Comparison of ENCODE assay signal across 8 cellular contexts in the genomic region with DNA sequence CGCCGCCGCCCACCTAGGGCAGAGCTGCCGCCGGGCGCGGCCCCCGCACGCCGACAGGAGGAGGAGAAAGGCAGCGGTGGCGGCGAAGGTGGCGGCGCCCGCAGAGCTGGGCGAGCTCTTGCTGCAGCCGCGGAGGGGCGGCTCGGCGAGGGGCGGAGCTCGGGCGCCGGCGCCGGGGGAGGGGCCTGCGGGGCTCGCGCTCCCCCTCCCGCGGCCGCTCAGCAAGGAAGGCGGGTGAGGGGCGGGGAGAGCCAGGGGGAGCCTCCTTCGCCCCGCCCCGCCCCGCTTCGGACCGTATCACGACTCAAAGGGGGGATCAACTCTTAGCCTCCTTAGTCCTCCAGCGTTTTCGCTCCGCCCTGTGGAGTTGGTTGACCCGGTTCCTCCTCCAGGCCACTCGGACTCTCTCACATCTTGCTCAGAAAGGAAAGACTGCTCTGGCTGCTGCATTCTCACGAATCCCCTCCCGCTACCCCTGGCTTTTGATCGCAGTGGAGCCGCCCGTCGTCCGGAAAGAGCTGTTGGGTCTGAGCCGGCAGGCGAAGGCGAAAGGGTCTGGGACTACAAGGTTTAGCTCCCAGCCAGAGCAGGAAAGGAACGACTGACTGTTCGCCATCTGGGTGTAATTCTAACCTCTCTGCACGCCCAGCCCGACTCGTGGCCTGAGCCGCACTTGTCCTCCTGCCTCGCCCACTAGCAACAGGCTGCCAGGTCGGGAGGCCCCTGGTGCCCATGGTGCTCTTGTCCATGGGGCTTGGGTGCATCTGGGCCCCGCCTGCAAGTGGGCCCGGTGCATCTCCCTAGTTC. TPM values are rescaled to one million over a fixed set of nuclear protein-coding genes. Genes with fewer than 3 reads are reported as not detected.
DNase-seq lines count a peak whose midpoint lies in the region; ATAC-seq, FAIRE-seq and TF ChIP-seq lines count a peak whose summit lies in the region.

A gene (minus strand): TSS at position 120 of the 807 bp plus-strand sequence. CDS start 232 bp downstream, outside the sequence.

- ATAC-seq in activated T-helper 17 cell treated with anti-CD3 and anti-CD28 coated beads, Interleukin-2, amount 50 U/mL, for 72 hours (replicated peaks), result peak; percentile 86
- ATAC-seq in naive thymus-derived CD8-positive, alpha-beta T cell, result peak; percentile 83 to 84
- ATAC-seq in stimulated activated naive B cell treated with anti-CD40 and anti-IgM and Interleukin-4, amounts not matched to agents 10 μg/mL and 1 μg/mL and 100 μg/mL, for 72 hours (replicated peaks), result peak; percentile 79 to 84

- H3K4me1 Mint-ChIP-seq in activated T-helper 17 cell treated with anti-CD3 and anti-CD28 coated beads, Interleukin-2, amount 50 U/mL, for 72 hours, result peaks cover 25% of the 10 kb centered on the region
- peaks cover 36 to 54% (median 50%) of the 10 kb centered on the region in 4 donors for H3K4me1 Mint-ChIP-seq in naive thymus-derived CD8-positive, alpha-beta T cell
- H3K4me1 Mint-ChIP-seq in stimulated activated naive B cell treated with anti-CD40 and anti-IgM and Interleukin-4, amounts not matched to agents 10 μg/mL and 1 μg/mL and 100 μg/mL, for 72 hours, result peaks cover 25 to 44% of the 10 kb centered on the region in 2 donors

- POLR2A ChIA-PET in RWPE1 (lab: Yijun Ruan, JAX; ENCODE audit: low non-redundant PET), result interaction anchor here (0.8 kb wide), 1 partner anchor 15 kb away, joined by 3 read pairs; no protein-coding TSS in a partner anchor
- POLR2A ChIA-PET in naive thymus-derived CD8-positive, alpha-beta T cell (lab: Charles Lee), result interaction anchor here (1.0 to 5.9 kb wide), 23 partner anchors 11 to 159 kb away, joined by 3 to 120 read pairs (median 4); no protein-coding TSS in a partner anchor

- peak within 1 kb of the TSS; percentile 98 for H3K27ac Mint-ChIP-seq in activated T-helper 17 cell treated with anti-CD3 and anti-CD28 coated beads, Interleukin-2, amount 50 U/mL, for 72 hours
- peak within 1 kb of the TSS; percentile 96 to 100 (median 99) for H3K27ac Mint-ChIP-seq in naive thymus-derived CD8-positive, alpha-beta T cell
- peak within 1 kb of the TSS; percentile 100 for H3K27ac Mint-ChIP-seq in stimulated activated naive B cell treated with anti-CD40 and anti-IgM and Interleukin-4, amounts not matched to agents 10 μg/mL and 1 μg/mL and 100 μg/mL, for 72 hours

- FAIRE-seq in H54 (lab: Jason Lieb, UNC), result no peak

- no peaks in the 10 kb centered on the region for H3K27me3 Mint-ChIP-seq in activated T-helper 17 cell treated with anti-CD3 and anti-CD28 coated beads, Interleukin-2, amount 50 U/mL, for 72 hours
- H3K27me3 Mint-ChIP-seq in naive thymus-derived CD8-positive, alpha-beta T cell, result no peaks in the 10 kb centered on the region
- H3K27me3 Mint-ChIP-seq in stimulated activated naive B cell treated with anti-CD40 and anti-IgM and Interleukin-4, amounts not matched to agents 10 μg/mL and 1 μg/mL and 100 μg/mL, for 72 hours, result no peaks in the 10 kb centered on the region

- H3K9me3 Mint-ChIP-seq in activated T-helper 17 cell treated with anti-CD3 and anti-CD28 coated beads, Interleukin-2, amount 50 U/mL, for 72 hours, result peaks cover 5% of the 10 kb centered on the region
- peaks cover 0 to 14% (median 6%) of the 10 kb centered on the region in 9 donors for H3K9me3 Mint-ChIP-seq in naive thymus-derived CD8-positive, alpha-beta T cell
- peaks cover 4 to 9% of the 10 kb centered on the region in 2 donors for H3K9me3 Mint-ChIP-seq in stimulated activated naive B cell treated with anti-CD40 and anti-IgM and Interleukin-4, amounts not matched to agents 10 μg/mL and 1 μg/mL and 100 μg/mL, for 72 hours

- H3K27ac ChIP-seq in RWPE1, result peak within 1 kb of the TSS; percentile 79

- DNase-seq in EL (peak; percentile 81), H54 (ENCODE audit: insufficient read length, low spot score) (peak; percentile 49), LoVo (ENCODE audit: low spot score) (peak; percentile 93), RWPE1 (ENCODE audit: low spot score) (peak; percentile 92), fibroblast of peridontal ligament (ENCODE audit: extremely low read depth) (peak; percentile 68)
- peak; percentile 90 to 98 (median 94) for DNase-seq in naive thymus-derived CD8-positive, alpha-beta T cell
- DNase-seq in stimulated activated naive B cell treated with anti-CD40 and anti-IgM and Interleukin-4, amounts not matched to agents 10 μg/mL and 1 μg/mL and 100 μg/mL, for 72 hours, result peak; percentile 91

- TF ChIP-seq CTCF in RWPE1 (conservative IDR thresholded peaks at IDR 0.05; ENCODE audit: low read depth), result no peak

- peak; percentile 77 for TF ChIP-seq POLR2A in H54 (IDR thresholded peaks at IDR 0.05; ENCODE audit: low read depth, low read length)

- H3K4me3 Mint-ChIP-seq in activated T-helper 17 cell treated with anti-CD3 and anti-CD28 coated beads, Interleukin-2, amount 50 U/mL, for 72 hours, result peak within 1 kb of the TSS; percentile 91
- H3K4me3 Mint-ChIP-seq in naive thymus-derived CD8-positive, alpha-beta T cell, result peak within 1 kb of the TSS; percentile 95 to 99 (median 98)
- H3K4me3 Mint-ChIP-seq in stimulated activated naive B cell treated with anti-CD40 and anti-IgM and Interleukin-4, amounts not matched to agents 10 μg/mL and 1 μg/mL and 100 μg/mL, for 72 hours, result peak within 1 kb of the TSS; percentile 88 to 98

- CTCF ChIA-PET in RWPE1 (lab: Yijun Ruan, JAX), result no interaction called here

- H3K36me3 Mint-ChIP-seq in activated T-helper 17 cell treated with anti-CD3 and anti-CD28 coated beads, Interleukin-2, amount 50 U/mL, for 72 hours (ENCODE audit: low read depth), result peaks cover 19% of the 10 kb centered on the region
- H3K36me3 Mint-ChIP-seq in naive thymus-derived CD8-positive, alpha-beta T cell, result peaks cover 11 to 12% (median 11%) of the 10 kb centered on the region in 3 donors
- peaks cover 14 to 21% of the 10 kb centered on the region in 2 donors for H3K36me3 Mint-ChIP-seq in stimulated activated naive B cell treated with anti-CD40 and anti-IgM and Interleukin-4, amounts not matched to agents 10 μg/mL and 1 μg/mL and 100 μg/mL, for 72 hours

RNA-seq across cellular contexts. Expression of the gene that starts here (rescaled TPM):
- 10 to 100 TPM; 17.0 to 29.2 TPM for total RNA-seq in activated T-helper 17 cell treated with anti-CD3 and anti-CD28 coated beads, Interleukin-2, amount 50 U/mL, for 72 hours
- total RNA-seq in naive thymus-derived CD8-positive, alpha-beta T cell, result 100 to 1,000 TPM; 106 to 117 TPM
- 10 to 100 TPM; 17.5 to 31.1 (median 20.5) TPM for polyA plus RNA-seq in naive thymus-derived CD8-positive, alpha-beta T cell

Comparison
In these comparisons a context has a peak if more than half of its experiments do, and no peak if none do; other contexts are left out.
1. Peak in every context shown above with its lines: DNase-seq, ATAC-seq and H3K27ac ChIP-seq.